Comparison of ENCODE assay signal across 1 cellular context in genomic region chr6:28750926-28751458, GRCh38.
TF ChIP-seq lines count a peak whose summit lies in the region.

No MANE protein-coding gene starts in this region.

TF ChIP-seq in GM23338, 12 proteins besides CTCF, POLR2A, EP300 and RAD21 (continued from another document):
- no peak for TF ChIP-seq ZNF462 (CRISPR knock-in tag; IDR thresholded peaks at IDR 0.05)
- no peak for TF ChIP-seq CREB1 (CRISPR knock-in tag; IDR thresholded peaks at IDR 0.05; ENCODE audit: low read depth)
- TF ChIP-seq EZH2phosphoT487 (IDR thresholded peaks at IDR 0.05; ENCODE audit: unreplicated experiment), result no peak
- TF ChIP-seq EZH2 (IDR thresholded peaks at IDR 0.05; ENCODE audit: low read depth, unreplicated experiment), result no peak
- TF ChIP-seq JUNB (IDR thresholded peaks at IDR 0.05; ENCODE audit: unreplicated experiment), result no peak
